ENCODE assay signal across 8 cellular contexts in genomic region chr3:47283596-47284364, GRCh38. TPM values are rescaled to one million over a fixed set of nuclear protein-coding genes. Genes with fewer than 3 reads are reported as not detected.
DNase-seq lines count a peak whose midpoint lies in the region; ATAC-seq and TF ChIP-seq lines count a peak whose summit lies in the region.

No MANE protein-coding gene starts in this region.

- ATAC-seq in esophagus mucosa, result no peak

- peak overlapping the region; percentile 82 for H3K9ac ChIP-seq in SU-DHL-6 (ENCODE audit: low read length)

- H3K9me2 ChIP-seq in SU-DHL-6 (replicated peaks; ENCODE audit: insufficient read depth, low read length), result no peaks in the 10 kb centered on the region

- H3K79me2 ChIP-seq in SU-DHL-6 (ENCODE audit: insufficient read depth, low read length), result peaks cover 54% of the 10 kb centered on the region

- TF ChIP-seq CTCF in SU-DHL-6 (IDR thresholded peaks at IDR 0.05; ENCODE audit: insufficient read depth, low read length, poor library complexity, severe bottlenecking), result no peak

- H3K27me3 ChIP-seq in SU-DHL-6 (ENCODE audit: low read length), result no peaks in the 10 kb centered on the region

- H4K20me1 ChIP-seq in SU-DHL-6 (ENCODE audit: low read depth, low read length), result no peaks in the 10 kb centered on the region

- H3K4me2 ChIP-seq in SU-DHL-6 (ENCODE audit: low read depth, low read length, poor library complexity, severe bottlenecking), result peak overlapping the region; percentile 77

- H3K27ac ChIP-seq in SU-DHL-6 (ENCODE audit: low read depth, low read length), result peak overlapping the region; percentile 83

- no peaks in the 10 kb centered on the region for H3K36me3 ChIP-seq in SU-DHL-6 (ENCODE audit: low read length)

- H2AFZ ChIP-seq in SU-DHL-6 (ENCODE audit: low read depth, low read length, severe bottlenecking), result peak overlapping the region; percentile 73

- H3K4me3 ChIP-seq in SU-DHL-6 (ENCODE audit: insufficient read depth, low read length, poor library complexity, severe bottlenecking), result peak overlapping the region; percentile 66

- peak in 2 of 3 experiments; percentile 4 to 32 for DNase-seq in NCI-H1417 (lab: John Stamatoyannopoulos, UW)
- no peak for DNase-seq in NCI-H1417 treated with DMSO at 0.1 percent for 48 hours (lab: John Stamatoyannopoulos, UW)
- peak; percentile 21 for DNase-seq in cerebellar cortex (ENCODE audit: low spot score)
- peak; percentile 19 to 23 for DNase-seq in lung microvascular endothelial cell (ENCODE audit: low read depth in 2 of 2)
- peak; percentile 16 for DNase-seq in stimulated activated naive CD4-positive, alpha-beta T cell treated with Interleukin-2 at 50 U/mL for 16 hours (lab: John Stamatoyannopoulos, UW)
- no peak for DNase-seq in hippocampal formation (lab: John Stamatoyannopoulos, UW)

- H3F3A ChIP-seq in SU-DHL-6 (ENCODE audit: insufficient read depth), result no peaks in the 10 kb centered on the region

- no peaks in the 10 kb centered on the region for H3K9me3 ChIP-seq in SU-DHL-6 (ENCODE audit: insufficient read depth, low read length)

RNA-seq across cellular contexts. Expression of gene KLHL18, which starts 1.0 kb away (rescaled TPM):
- 14.9 and 15.5 TPM in 2 replicates for total RNA-seq in lung microvascular endothelial cell
- 24.2 TPM for total RNA-seq in esophagus mucosa

RNA-seq across cellular contexts. Expression of gene KIF9, which starts 1.2 kb away (rescaled TPM):
- total RNA-seq in lung microvascular endothelial cell (6.1 and 7.1 TPM in 2 replicates), esophagus mucosa (4.4 TPM)

Comparison
In these comparisons a context has a peak if more than half of its experiments do, and no peak if none do; other contexts are left out.
1. DNase-seq: peak in NCI-H1417 (2 of 3), cerebellar cortex (single experiment), lung microvascular endothelial cell (2 of 2) and stimulated activated naive CD4-positive, alpha-beta T cell treated with Interleukin-2 at 50 U/mL for 16 hours (single experiment); none in NCI-H1417 treated with DMSO at 0.1 percent for 48 hours (single experiment) and hippocampal formation (0 of 2).